ENCODE assay signal across 27 cellular contexts in genomic region chr1:82179162-82179561, GRCh38.
A peak's percentile ranks its signal among the peaks of the same experiment; 100 is the strongest.
DNase-seq lines count a peak whose midpoint lies in the region; ATAC-seq and FAIRE-seq lines count a peak whose summit lies in the region.
"Had no signal": no experiment of that assay in that cellular context is flagged by ENCODE, and none has a peak within 500 bp of the region (broad histone marks: within the 10 kb centered on the region; RNA-seq: fewer than 3 reads in every experiment).

No MANE protein-coding gene starts in this region.

- ATAC-seq in HG02759 (IDR thresholded peaks at IDR 0.05; ENCODE audit: unreplicated experiment) (no peak), GM18502 (IDR thresholded peaks at IDR 0.05; ENCODE audit: poor library complexity, unreplicated experiment) (no peak)

- FAIRE-seq in small intestine (lab: Jason Lieb, UNC) = no peak
- FAIRE-seq: GM18507 had no signal

- no peaks in the 10 kb centered on the region for H3K4me1 ChIP-seq in small intestine (ENCODE audit: control insufficient read depth in 2 of 2, insufficient read depth in 1 of 2, low read depth in 1 of 2, low read length in 1 of 2)
- H3K4me1 ChIP-seq: BE2C, SJSA1 had no signal

- no peaks in the 10 kb centered on the region for H3K27me3 ChIP-seq in small intestine (ENCODE audit: control insufficient read depth in 2 of 2, insufficient read depth in 2 of 2, low read length in 2 of 2)
- H3K27me3 ChIP-seq: BE2C, SJSA1 had no signal

- H3K9me3 ChIP-seq in small intestine (ENCODE audit: control insufficient read depth, low read depth) = no peaks in the 10 kb centered on the region
- H3K9me3 ChIP-seq: BE2C, SJSA1 had no signal

- no peaks in the 10 kb centered on the region for H3K36me3 ChIP-seq in small intestine (ENCODE audit: control insufficient read depth in 2 of 2, insufficient read depth in 2 of 2, low read length in 2 of 2)
- H3K36me3 ChIP-seq: BE2C, SJSA1 had no signal

- H3K4me3 ChIP-seq in small intestine (ENCODE audit: low read depth in 1 of 2, low read length in 2 of 2) = no peak overlapping the region
- H3K4me3 ChIP-seq: GM23248, PC-9, SJSA1 had no signal

- DNase-seq in NCI-H82 (lab: John Stamatoyannopoulos, UW) (peak; percentile 2), NCI-H82 treated with DMSO at 0.1 percent for 48 hours (lab: John Stamatoyannopoulos, UW; ENCODE audit: unreplicated experiment) (no peak), NCI-H446 treated with DMSO at 0.1 percent for 48 hours (lab: John Stamatoyannopoulos, UW) (peak; percentile 83), fibroblast of peridontal ligament (ENCODE audit: extremely low read depth) (peak; percentile 8), small intestine (peak; percentile 55), SW 1271 (lab: John Stamatoyannopoulos, UW) (no peak)
- DNase-seq: 8988T; ACHN; BE2C; CD8-positive, alpha-beta memory T cell; DMS 273 treated with DMSO at 0.1 percent for 48 hours; DMS79; GF-D8; GM23248; H7; Karpas-422; NCI-H1092; NCI-H1417 treated with DMSO at 0.1 percent for 48 hours; NCI-H187 treated with DMSO at 0.1 percent for 48 hours; NCI-H2227 treated with DMSO at 0.1 percent for 48 hours; NCI-H510A treated with DMSO at 0.1 percent for 48 hours; PC-9; Right ventricle myocardium superior had no signal

- H3K27ac ChIP-seq in small intestine (ENCODE audit: low read depth in 1 of 2, low read length in 1 of 2) = no peak overlapping the region
- H3K27ac ChIP-seq: GM23248, PC-9, SJSA1 had no signal

Comparison
In these comparisons a context has a peak if more than half of its experiments do, and no peak if none do; other contexts are left out.
1. DNase-seq: peak in NCI-H82 (single experiment), NCI-H446 treated with DMSO at 0.1 percent for 48 hours (single experiment), fibroblast of peridontal ligament (single experiment) and small intestine (single experiment); none in NCI-H82 treated with DMSO at 0.1 percent for 48 hours (single experiment) and SW 1271 (0 of 2).